15 cellular contexts compared by ENCODE assay signal in genomic region chr7:17269345-17270221, GRCh38. TPM values are rescaled to one million over a fixed set of nuclear protein-coding genes. Genes with fewer than 3 reads are reported as not detected.
DNase-seq lines count a peak whose midpoint lies in the region; ATAC-seq and TF ChIP-seq lines count a peak whose summit lies in the region.
"Had no signal": no experiment of that assay in that cellular context is flagged by ENCODE, and none has a peak within 500 bp of the region (broad histone marks: within the 10 kb centered on the region; RNA-seq: fewer than 3 reads in every experiment).

No MANE protein-coding gene starts in this region.

- H3K4me3 Mint-ChIP-seq in CD8-positive, alpha-beta T cell = no peak overlapping the region
- no peak overlapping the region for H3K4me3 Mint-ChIP-seq in activated CD4-positive, alpha-beta T cell treated with anti-CD3 and anti-CD28 coated beads, Interleukin-2, amount 10 ng/mL, durations not matched to agents 24 days and 14 days
- H3K4me3 Mint-ChIP-seq: B cell; CD4-positive, alpha-beta T cell had no signal

- intact Hi-C loops in CD8-positive, alpha-beta T cell (cut with DNase I, micrococcal nuclease) = no loop called here
- intact Hi-C loops in activated CD4-positive, alpha-beta T cell treated with anti-CD3 and anti-CD28 coated beads, Interleukin-2, amount 10 ng/mL, durations not matched to agents 24 days and 14 days (cut with micrococcal nuclease) = no loop called here

- no peak for DNase-seq in CD8-positive, alpha-beta T cell
- DNase-seq in LHCN-M2 (ENCODE audit: low read depth) (peak; percentile 26), amniotic epithelial cell (ENCODE audit: low read depth) (peak; percentile 7), myocyte (ENCODE audit: low read depth) (peak; percentile 24), WERI-Rb-1 (no peak), KG1 (lab: John Stamatoyannopoulos, UW) (no peak)
- DNase-seq in activated CD4-positive, alpha-beta T cell treated with anti-CD3 and anti-CD28 coated beads, Interleukin-2, amount 10 ng/mL, durations not matched to agents 24 days and 14 days = no peak
- DNase-seq: C1 segment of cervical spinal cord; CD4-positive, alpha-beta T cell; DMS79; HCEC 1CT had no signal

- CTCF ChIA-PET in CD8-positive, alpha-beta T cell (lab: Charles Lee) = no interaction called here

- H3K4me1 Mint-ChIP-seq in CD8-positive, alpha-beta T cell (ENCODE audit: low read depth) = peaks cover 1% of the 10 kb centered on the region
- H3K4me1 Mint-ChIP-seq in activated CD4-positive, alpha-beta T cell treated with anti-CD3 and anti-CD28 coated beads, Interleukin-2, amount 10 ng/mL, durations not matched to agents 24 days and 14 days = peaks cover 6% of the 10 kb centered on the region
- H3K4me1 Mint-ChIP-seq: B cell had no signal

- H3K27me3 Mint-ChIP-seq in CD8-positive, alpha-beta T cell (ENCODE audit: low read depth) = no peaks in the 10 kb centered on the region
- no peaks in the 10 kb centered on the region for H3K27me3 Mint-ChIP-seq in activated CD4-positive, alpha-beta T cell treated with anti-CD3 and anti-CD28 coated beads, Interleukin-2, amount 10 ng/mL, durations not matched to agents 24 days and 14 days
- H3K27me3 Mint-ChIP-seq: B cell; CD4-positive, alpha-beta T cell had no signal

- peaks cover 38% of the 10 kb centered on the region for H3K9me3 Mint-ChIP-seq in CD8-positive, alpha-beta T cell
- H3K9me3 Mint-ChIP-seq in activated CD4-positive, alpha-beta T cell treated with anti-CD3 and anti-CD28 coated beads, Interleukin-2, amount 10 ng/mL, durations not matched to agents 24 days and 14 days = peaks cover 33% of the 10 kb centered on the region

- peaks cover 5% of the 10 kb centered on the region for H3K36me3 Mint-ChIP-seq in CD8-positive, alpha-beta T cell
- H3K36me3 Mint-ChIP-seq in activated CD4-positive, alpha-beta T cell treated with anti-CD3 and anti-CD28 coated beads, Interleukin-2, amount 10 ng/mL, durations not matched to agents 24 days and 14 days (ENCODE audit: low read depth) = peaks cover 22% of the 10 kb centered on the region

- peak overlapping the region; percentile 37 for H3K27ac Mint-ChIP-seq in CD8-positive, alpha-beta T cell
- no peak overlapping the region for H3K27ac Mint-ChIP-seq in activated CD4-positive, alpha-beta T cell treated with anti-CD3 and anti-CD28 coated beads, Interleukin-2, amount 10 ng/mL, durations not matched to agents 24 days and 14 days
- H3K27ac Mint-ChIP-seq: B cell; CD4-positive, alpha-beta T cell had no signal

- ATAC-seq in CD8-positive, alpha-beta T cell = no peak
- no peak for ATAC-seq in GM18520 (IDR thresholded peaks at IDR 0.05; ENCODE audit: unreplicated experiment)

- H3K27ac ChIP-seq in CD8-positive, alpha-beta T cell (ENCODE audit: low read depth, low read length) = no peak overlapping the region
- H3K27ac ChIP-seq in WERI-Rb-1 = no peak overlapping the region

- POLR2A ChIA-PET in CD8-positive, alpha-beta T cell (lab: Charles Lee) = no interaction called here

- TF ChIP-seq CTCF in CD8-positive, alpha-beta T cell (IDR thresholded peaks at IDR 0.05) = no peak
- no peak for TF ChIP-seq CTCF in WERI-Rb-1 (IDR thresholded peaks at IDR 0.05; ENCODE audit: low read depth, low read length)

- H3K4me1 ChIP-seq in CD8-positive, alpha-beta T cell (ENCODE audit: insufficient read depth, low read length) = no peaks in the 10 kb centered on the region

- H3K4me3 ChIP-seq in CD8-positive, alpha-beta T cell (ENCODE audit: low read depth, low read length) = no peak overlapping the region
- no peak overlapping the region for H3K4me3 ChIP-seq in WERI-Rb-1 (ENCODE audit: low read depth, low read length)

- no peaks in the 10 kb centered on the region for H3K27me3 ChIP-seq in CD8-positive, alpha-beta T cell (ENCODE audit: insufficient read depth, low read length)
- no peaks in the 10 kb centered on the region for H3K27me3 ChIP-seq in WERI-Rb-1 (ENCODE audit: insufficient read depth, low read depth, severe bottlenecking)

- peaks cover 17% of the 10 kb centered on the region for H3K9me3 ChIP-seq in CD8-positive, alpha-beta T cell (ENCODE audit: low read length)
- peaks cover 2% of the 10 kb centered on the region for H3K9me3 ChIP-seq in WERI-Rb-1 (ENCODE audit: severe bottlenecking)

- H3K36me3 ChIP-seq in CD8-positive, alpha-beta T cell (ENCODE audit: insufficient read depth, low read length) = no peaks in the 10 kb centered on the region
- no peaks in the 10 kb centered on the region for H3K36me3 ChIP-seq in WERI-Rb-1

RNA-seq across cellular contexts. Expression of gene AHR, which starts 28.9 kb away (rescaled TPM):
- total RNA-seq in CD8-positive, alpha-beta T cell = 10 to 100 TPM; 54.0 to 54.1 TPM
- 91.3 and 93.2 TPM in 2 replicates for total RNA-seq in LHCN-M2 (2014; rRNA removed)
- polyA plus RNA-seq in LHCN-M2 (2012) = 16.9 TPM
- 84.7 and 96.4 TPM in 2 replicates for total RNA-seq in myocyte
- polyA plus RNA-seq in myocyte (2012) = 38.3 TPM
- total RNA-seq in activated CD4-positive, alpha-beta T cell treated with anti-CD3 and anti-CD28 coated beads, Interleukin-2, amount 10 ng/mL, durations not matched to agents 24 days and 14 days = 28.2 and 30.7 TPM in 2 replicates
- total RNA-seq: A172, G401 had no signal

Comparison
In these comparisons a context has a peak if more than half of its experiments do, and no peak if none do; other contexts are left out.
1. DNase-seq: peak in LHCN-M2 (single experiment), amniotic epithelial cell (single experiment) and myocyte (single experiment); none in CD8-positive, alpha-beta T cell (0 of 7), WERI-Rb-1 (single experiment), activated CD4-positive, alpha-beta T cell treated with anti-CD3 and anti-CD28 coated beads, Interleukin-2, amount 10 ng/mL, durations not matched to agents 24 days and 14 days (single experiment) and KG1 (single experiment).